Comparison of ENCODE assay signal across 15 cellular contexts in genomic region chr2:218873359-218874194, GRCh38. TPM values are rescaled to one million over a fixed set of nuclear protein-coding genes. Genes with fewer than 3 reads are reported as not detected.
DNase-seq lines count a peak whose midpoint lies in the region; ATAC-seq, FAIRE-seq and TF ChIP-seq lines count a peak whose summit lies in the region.
"Had no signal": no experiment of that assay in that cellular context is flagged by ENCODE, and none has a peak within 500 bp of the region (broad histone marks: within the 10 kb centered on the region; RNA-seq: fewer than 3 reads in every experiment).

No MANE protein-coding gene starts in this region.

- H3K4me1 Mint-ChIP-seq in IgD-negative memory B cell, result peaks cover 19 to 27% (median 20%) of the 10 kb centered on the region in 3 donors

- H3K9me3 ChIP-seq in effector memory CD4-positive, alpha-beta T cell (ENCODE audit: control insufficient read depth, low read length), result no peaks in the 10 kb centered on the region
- no peaks in the 10 kb centered on the region for H3K9me3 ChIP-seq in pancreas
- H3K9me3 ChIP-seq: suprapubic skin had no signal

- H3K4me1 ChIP-seq in effector memory CD4-positive, alpha-beta T cell (ENCODE audit: control insufficient read depth, insufficient read depth, low read length, poor library complexity, severe bottlenecking), result peaks cover 28% of the 10 kb centered on the region
- H3K4me1 ChIP-seq in pancreas, result peaks cover 0 to 6% (median 0%) of the 10 kb centered on the region in 3 donors

- ATAC-seq in pancreas (peak in 3 of 4 donors; percentile 19 to 51 (median 46)), GM21528 (IDR thresholded peaks at IDR 0.05; ENCODE audit: low FRiP score, unreplicated experiment) (no peak)

- no peak for FAIRE-seq in pancreas (lab: Jason Lieb, UNC)

- no peaks in the 10 kb centered on the region for H3K9me3 Mint-ChIP-seq in IgD-negative memory B cell
- H3K9me3 Mint-ChIP-seq: dendritic cell treated with granulocyte-macrophage colony-stimulating factor and Interleukin-4, amounts not matched to agents 40 ng/mL and 50 ng/mL, for 4 days; natural killer cell had no signal

- no peak overlapping the region for H3K4me3 ChIP-seq in GM12865 (ENCODE audit: low read depth, low read length)
- peak overlapping the region; percentile 22 for H3K4me3 ChIP-seq in effector memory CD4-positive, alpha-beta T cell (ENCODE audit: insufficient read depth, low read depth, low read length, poor library complexity, severe bottlenecking)
- H3K4me3 ChIP-seq in pancreas, result no peak overlapping the region
- H3K4me3 ChIP-seq: suprapubic skin had no signal

- H3K4me3 Mint-ChIP-seq in IgD-negative memory B cell, result peak overlapping the region; percentile 51 to 85 (median 62)
- H3K4me3 Mint-ChIP-seq: dendritic cell treated with granulocyte-macrophage colony-stimulating factor and Interleukin-4, amounts not matched to agents 40 ng/mL and 50 ng/mL, for 4 days; natural killer cell had no signal

- no peaks in the 10 kb centered on the region for H3K36me3 Mint-ChIP-seq in IgD-negative memory B cell
- H3K36me3 Mint-ChIP-seq: natural killer cell had no signal

- intact Hi-C loops in pancreas (cut with DNase I), result no loop called here

- no peak for TF ChIP-seq CTCF in GM12865 (IDR thresholded peaks at IDR 0.05; ENCODE audit: insufficient read depth, low read depth, low read length, missing control alignments)
- TF ChIP-seq CTCF in pancreas (IDR thresholded peaks at IDR 0.05), result no peak

- DNase-seq in GM12865 (ENCODE audit: low read depth), result peak; percentile 44
- no peak for DNase-seq in effector memory CD4-positive, alpha-beta T cell
- peak in 1 of 6 donors; percentile 67 for DNase-seq in pancreas
- no peak for DNase-seq in midbrain (lab: John Stamatoyannopoulos, UW)
- no peak for DNase-seq in NCI-H1105 treated with DMSO at 0.1 percent for 48 hours (lab: John Stamatoyannopoulos, UW)
- DNase-seq: anterior cingulate cortex, natural killer cell, NCI-H1417 treated with DMSO at 0.1 percent for 48 hours, NCI-H510A, RPMI8226, T-helper 9 cell had no signal

- H3K27me3 ChIP-seq in effector memory CD4-positive, alpha-beta T cell (replicated peaks; ENCODE audit: control insufficient read depth, insufficient read depth, low read length, poor library complexity, severe bottlenecking), result peaks cover 29% of the 10 kb centered on the region
- peaks cover 0 to 32% (median 4%) of the 10 kb centered on the region in 4 donors for H3K27me3 ChIP-seq in pancreas

- no peak overlapping the region for H3K27ac ChIP-seq in effector memory CD4-positive, alpha-beta T cell (ENCODE audit: insufficient read depth, low read length, poor library complexity, severe bottlenecking)
- H3K27ac ChIP-seq in pancreas, result no peak overlapping the region
- H3K27ac ChIP-seq: suprapubic skin had no signal

- no peaks in the 10 kb centered on the region for H3K36me3 ChIP-seq in effector memory CD4-positive, alpha-beta T cell (ENCODE audit: control insufficient read depth, insufficient read depth, low read length)
- no peaks in the 10 kb centered on the region for H3K36me3 ChIP-seq in pancreas
- H3K36me3 ChIP-seq: suprapubic skin had no signal

- WGBS in pancreas, 2 donors, result 4 to 5% methylated on average over 86 of the region's 86 CpGs

- H3K27me3 Mint-ChIP-seq in IgD-negative memory B cell, result peaks cover 19% of the 10 kb centered on the region

- peak overlapping the region in 1 of 3 donors; percentile 93 for H3K27ac Mint-ChIP-seq in IgD-negative memory B cell
- H3K27ac Mint-ChIP-seq: dendritic cell treated with granulocyte-macrophage colony-stimulating factor and Interleukin-4, amounts not matched to agents 40 ng/mL and 50 ng/mL, for 4 days; natural killer cell had no signal

RNA-seq across cellular contexts. Expression of gene WNT10A, which starts 7.1 kb away (rescaled TPM):
- polyA plus RNA-seq in IgD-negative memory B cell, result 2.4 TPM
- total RNA-seq in pancreas, result 1 to 10 TPM in 1 of 6 donors, under 1 TPM in 2, not detected in 3; 0.15 to 1.5 (median 0.23) TPM
- polyA plus RNA-seq in pancreas, result under 1 TPM; 0.05 to 0.30 TPM

RNA-seq across cellular contexts. Expression of gene WNT6, which starts 14.0 kb away (rescaled TPM):
- polyA plus RNA-seq in IgD-negative memory B cell, result 0.86 TPM
- under 1 TPM in 5 of 6 donors, not detected in 1; 0.09 to 0.53 (median 0.16) TPM for total RNA-seq in pancreas
- polyA plus RNA-seq in pancreas, result 1 to 10 TPM in 1 of 2 donors, under 1 TPM in 1; 0.38 to 1.2 TPM
- total RNA-seq: natural killer cell had no signal

RNA-seq across cellular contexts. Expression of gene PRKAG3, which starts 42.0 kb away (rescaled TPM):
- polyA plus RNA-seq in IgD-negative memory B cell, result not detected
- total RNA-seq in pancreas, result not detected
- polyA plus RNA-seq in pancreas, result not detected
- total RNA-seq: natural killer cell had no signal
